14 cellular contexts compared by ENCODE assay signal in genomic region chr16:27703121-27703520, GRCh38.
DNase-seq lines count a peak whose midpoint lies in the region; ATAC-seq and TF ChIP-seq lines count a peak whose summit lies in the region.
"Had no signal": no experiment of that assay in that cellular context is flagged by ENCODE, and none has a peak within 500 bp of the region (broad histone marks: within the 10 kb centered on the region; RNA-seq: fewer than 3 reads in every experiment).

No MANE protein-coding gene starts in this region.

- H3K27me3 ChIP-seq in H9 (ENCODE audit: insufficient read depth, low read length), result no peaks in the 10 kb centered on the region
- no peaks in the 10 kb centered on the region for H3K27me3 ChIP-seq in dorsolateral prefrontal cortex
- no peaks in the 10 kb centered on the region for H3K27me3 ChIP-seq in thyroid gland

- ATAC-seq in GM18873 (IDR thresholded peaks at IDR 0.05; ENCODE audit: low FRiP score, unreplicated experiment) (no peak), GM21825 (IDR thresholded peaks at IDR 0.05; ENCODE audit: unreplicated experiment) (no peak)
- ATAC-seq: K562 had no signal

- H3K36me3 ChIP-seq in thyroid gland, result peaks cover 4 to 17% of the 10 kb centered on the region in 2 donors

- H4K5ac ChIP-seq in H9 (ENCODE audit: insufficient read length, low read depth, low read length), result no peak overlapping the region

- H3K14ac ChIP-seq in H9 (ENCODE audit: insufficient read depth, low read length), result no peak overlapping the region

- H3T11ph ChIP-seq in H9 (ENCODE audit: low read length), result no peak overlapping the region

- H3K9me3 ChIP-seq in H9 (ENCODE audit: control insufficient read depth, low read depth, low read length) (no peaks in the 10 kb centered on the region), thyroid gland (no peaks in the 10 kb centered on the region)

- no peak overlapping the region for H3K27ac ChIP-seq in H9 (ENCODE audit: insufficient read length, low read depth, low read length)
- H3K27ac ChIP-seq in dorsolateral prefrontal cortex, result peak overlapping the region in 48 of 59 donors; percentile 4 to 100 (median 62)
- peak overlapping the region; percentile 72 to 88 (median 83) for H3K27ac ChIP-seq in thyroid gland

- TF ChIP-seq POLR2A in thyroid gland (IDR thresholded peaks at IDR 0.05), result no peak

- no peaks in the 10 kb centered on the region for H3K23me2 ChIP-seq in H9 (ENCODE audit: insufficient read length, low read depth, low read length, poor library complexity, severe bottlenecking)

- no peaks in the 10 kb centered on the region for H3K79me1 ChIP-seq in H9 (ENCODE audit: insufficient read depth, low read depth, low read length, poor library complexity, severe bottlenecking)

- H2AFZ ChIP-seq in H9 (ENCODE audit: low read length), result no peak overlapping the region

- DNase-seq in H9 (no peak), dorsolateral prefrontal cortex (peak in 3 of 10 donors; percentile 6 to 17 (median 14)), nephron progenitor cell (no peak), thyroid gland (peak; percentile 61 to 67), endothelial cell (ENCODE audit: low spot score) (no peak)
- DNase-seq: ACHN; CD8-positive, alpha-beta memory T cell; NCI-H1436 treated with DMSO at 0.1 percent for 48 hours; NCI-H2081; NCI-H524 had no signal

- H2BK20ac ChIP-seq in H9 (ENCODE audit: low read depth, low read length, poor library complexity, severe bottlenecking), result no peak overlapping the region

- H2AK5ac ChIP-seq in H9 (ENCODE audit: insufficient read length, low read length), result no peak overlapping the region

- no peak overlapping the region for H4K8ac ChIP-seq in H9 (replicated peaks; ENCODE audit: insufficient read length, low read depth, low read length)

- no peaks in the 10 kb centered on the region; the same call in 1 of the 2 replicates for H3K27me3 Mint-ChIP-seq in H9 (ENCODE audit: low read depth)
- H3K27me3 Mint-ChIP-seq in nephron progenitor cell (ENCODE audit: low read depth, poor library complexity), result peaks cover 7% of the 10 kb centered on the region
- peaks cover 5% of the 10 kb centered on the region for H3K27me3 Mint-ChIP-seq in endothelial cell (ENCODE audit: unreplicated experiment)
- H3K27me3 Mint-ChIP-seq: B cell had no signal

- no peak overlapping the region for H3K56ac ChIP-seq in H9 (ENCODE audit: insufficient read length, low read depth, low read length)

- H4K91ac ChIP-seq in H9 (ENCODE audit: insufficient read length, low read depth, low read length), result no peak overlapping the region

- TF ChIP-seq CTCF in H9 (conservative IDR thresholded peaks at IDR 0.05), result no peak
- TF ChIP-seq CTCF in dorsolateral prefrontal cortex (IDR thresholded peaks at IDR 0.05 in 54 of 56, conservative IDR thresholded peaks at IDR 0.05 in 2 of 56; ENCODE audit: low read depth in 1 of 56, partially characterized antibody in 56 of 56), result no peak
- TF ChIP-seq CTCF in nephron progenitor cell (IDR thresholded peaks at IDR 0.05), result no peak
- no peak for TF ChIP-seq CTCF in thyroid gland (IDR thresholded peaks at IDR 0.05)
- TF ChIP-seq CTCF in endothelial cell (IDR thresholded peaks at IDR 0.05; ENCODE audit: unreplicated experiment), result no peak

- H3K4me1 Mint-ChIP-seq in H9 (peaks cover 36 to 41% of the 10 kb centered on the region in 2 experiments), nephron progenitor cell (peaks cover 39% of the 10 kb centered on the region), endothelial cell (ENCODE audit: unreplicated experiment) (peaks cover 12% of the 10 kb centered on the region)
- H3K4me1 Mint-ChIP-seq: B cell; CD8-positive, alpha-beta memory T cell had no signal

- H3K23ac ChIP-seq in H9 (ENCODE audit: insufficient read length, low read depth, low read length), result no peak overlapping the region

- H3K4me3 ChIP-seq in dorsolateral prefrontal cortex, result no peak overlapping the region
- no peak overlapping the region for H3K4me3 ChIP-seq in thyroid gland (replicated peaks in 1 of 3)
- H3K4me3 ChIP-seq: K562 had no signal

- H3K4me2 ChIP-seq in H9 (ENCODE audit: insufficient read depth, insufficient read length, low read length), result no peak overlapping the region

- H3K9ac ChIP-seq in H9 (ENCODE audit: extremely low read depth, insufficient read length, low read length), result no peak overlapping the region

- no peak overlapping the region for H2BK12ac ChIP-seq in H9 (ENCODE audit: insufficient read length, low read depth, low read length)

- no peak overlapping the region for H2BK120ac ChIP-seq in H9 (ENCODE audit: low read depth, low read length, poor library complexity, severe bottlenecking)

- H3K79me2 ChIP-seq in H9 (ENCODE audit: insufficient read depth, low read length), result no peaks in the 10 kb centered on the region

- intact Hi-C loops in dorsolateral prefrontal cortex (cut with DNase I), result loop anchor here in 1 of 2 donors (5.0 kb wide), 1 partner anchor 74 kb away; no protein-coding TSS in a partner anchor
- intact Hi-C loops in thyroid gland (cut with DNase I), result no loop called here

- H4K20me1 ChIP-seq in H9 (ENCODE audit: control insufficient read depth, insufficient read depth, insufficient read length), result no peaks in the 10 kb centered on the region

- H3K18ac ChIP-seq in H9 (ENCODE audit: insufficient read length, low read depth, low read length), result no peak overlapping the region

- H3K9me3 Mint-ChIP-seq in H9 (no peaks in the 10 kb centered on the region), nephron progenitor cell (no peaks in the 10 kb centered on the region), endothelial cell (ENCODE audit: unreplicated experiment) (no peaks in the 10 kb centered on the region)
- H3K9me3 Mint-ChIP-seq: CD8-positive, alpha-beta memory T cell had no signal

- no CpG with 5 or more reads among the region's 6 CpGs for whole genome bisulfite sequencing in H9 (ENCODE audit: extremely low coverage, insufficient read length, low lambda C conversion rate)
- 49 to 51% methylated on average over 6 of the region's 6 CpGs for WGBS in thyroid gland, 2 donors

- H3K4ac ChIP-seq in H9 (ENCODE audit: low read depth, low read length), result no peak overlapping the region

- H3K4me1 ChIP-seq in H9 (ENCODE audit: insufficient read depth, low read length) (peaks cover 7% of the 10 kb centered on the region; the same call in 1 of the 2 replicates), thyroid gland (peaks cover 30 to 38% of the 10 kb centered on the region in 2 donors)

- H3K27ac Mint-ChIP-seq in H9 (peak overlapping the region in 2 of 3 experiments; percentile 68 to 91; a peak in 1 of 7 replicates), nephron progenitor cell (peak overlapping the region; percentile 90), endothelial cell (ENCODE audit: unreplicated experiment) (no peak overlapping the region)
- H3K27ac Mint-ChIP-seq: B cell had no signal

- H3K4me3 Mint-ChIP-seq in H9, result no peak overlapping the region
- H3K4me3 Mint-ChIP-seq in nephron progenitor cell, result no peak overlapping the region
- no peak overlapping the region for H3K4me3 Mint-ChIP-seq in endothelial cell (ENCODE audit: unreplicated experiment)
- H3K4me3 Mint-ChIP-seq: B cell; CD8-positive, alpha-beta memory T cell had no signal

- no peak overlapping the region for H2BK15ac ChIP-seq in H9 (ENCODE audit: low read depth, low read length)

- H3K36me3 Mint-ChIP-seq in H9 (ENCODE audit: insufficient read depth in 1 of 3, low read depth in 3 of 3), result peaks cover 2 to 11% (median 3%) of the 10 kb centered on the region in 3 experiments; a peak in 6 of 7 replicates
- peaks cover 11% of the 10 kb centered on the region for H3K36me3 Mint-ChIP-seq in nephron progenitor cell (ENCODE audit: low read depth)
- peaks cover 12% of the 10 kb centered on the region for H3K36me3 Mint-ChIP-seq in endothelial cell (ENCODE audit: low read depth, unreplicated experiment)

- no peak overlapping the region for H2BK5ac ChIP-seq in H9 (ENCODE audit: insufficient read length, low read length)

Comparison
In these comparisons a context has a peak if more than half of its experiments do, and no peak if none do; other contexts are left out.
1. DNase-seq: peak in thyroid gland (2 of 2); none in H9 (single experiment), nephron progenitor cell (single experiment) and endothelial cell (single experiment).